ENCODE assay signal across 27 cellular contexts in the genomic region with DNA sequence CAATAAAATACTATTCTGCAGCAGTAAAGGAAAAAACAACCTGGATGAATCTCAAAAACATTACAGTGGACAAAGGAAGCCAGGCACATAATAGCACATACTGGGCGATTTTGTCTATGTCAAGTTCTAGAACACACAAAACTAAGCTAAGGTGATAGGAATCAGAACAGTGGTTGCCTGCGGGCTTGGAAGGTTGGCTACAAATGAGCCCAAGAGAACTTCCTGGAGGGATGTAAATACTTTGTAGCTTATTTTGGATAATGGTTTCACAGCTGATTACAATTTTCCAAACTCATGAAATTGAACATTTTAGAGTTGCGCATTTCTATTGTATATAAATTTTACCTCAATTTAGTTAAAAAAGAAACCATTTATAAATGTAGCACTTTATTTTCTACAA.
"Had no signal": no experiment of that assay in that cellular context is flagged by ENCODE, and none has a peak within 500 bp of the region (broad histone marks: within the 10 kb centered on the region; RNA-seq: fewer than 3 reads in every experiment).

No MANE protein-coding gene starts in this region.

- H3K36me3 Mint-ChIP-seq: immature natural killer cell, mesothelial cell of epicardium, naive B cell had no signal

- H3K27ac ChIP-seq: colonic mucosa, epithelial cell of prostate, foreskin keratinocyte, gastroesophageal sphincter, heart left ventricle, hepatocyte, left lung, lower lobe of right lung had no signal

- H3K27ac Mint-ChIP-seq: dendritic cell treated with granulocyte-macrophage colony-stimulating factor and Interleukin-4, amounts not matched to agents 40 ng/mL and 50 ng/mL, for 4 days; effector memory CD8-positive, alpha-beta T cell; endodermal cell; immature natural killer cell; mesothelial cell of epicardium; naive B cell; naive thymus-derived CD8-positive, alpha-beta T cell had no signal

- DNase-seq: colonic mucosa; cortex of kidney; effector CD8-positive, alpha-beta T cell; effector memory CD8-positive, alpha-beta T cell; endodermal cell; erythroblast; foreskin keratinocyte; heart left ventricle; hypothalamus; immature natural killer cell; islet precursor cell; left cardiac atrium; left lung; left ventricle myocardium superior; lower lobe of right lung; mesenchymal stem cell; mucosa of descending colon; naive B cell; naive thymus-derived CD8-positive, alpha-beta T cell had no signal

- H3K4me3 ChIP-seq: colonic mucosa, gastroesophageal sphincter, heart left ventricle, hepatocyte, left lung, lower lobe of right lung, mucosa of descending colon had no signal

- H3K4me3 Mint-ChIP-seq: dendritic cell treated with granulocyte-macrophage colony-stimulating factor and Interleukin-4, amounts not matched to agents 40 ng/mL and 50 ng/mL, for 4 days; effector memory CD8-positive, alpha-beta T cell; endodermal cell; immature natural killer cell; mesothelial cell of epicardium; naive B cell; naive thymus-derived CD8-positive, alpha-beta T cell had no signal

- ATAC-seq: effector memory CD8-positive, alpha-beta T cell; esophagus mucosa; foreskin keratinocyte; gastroesophageal sphincter; heart left ventricle; left cardiac atrium; left lung; lower lobe of right lung; mucosa of descending colon; naive thymus-derived CD8-positive, alpha-beta T cell had no signal

- H3K9me3 Mint-ChIP-seq: dendritic cell treated with granulocyte-macrophage colony-stimulating factor and Interleukin-4, amounts not matched to agents 40 ng/mL and 50 ng/mL, for 4 days; effector memory CD8-positive, alpha-beta T cell had no signal

- FAIRE-seq: endometrium, frontal cortex had no signal

- H3K36me3 ChIP-seq: colonic mucosa, gastroesophageal sphincter, heart left ventricle, left lung, lower lobe of right lung had no signal

- H3K4me1 ChIP-seq: colonic mucosa, foreskin keratinocyte, left lung, lower lobe of right lung had no signal

- H3K4me1 Mint-ChIP-seq: immature natural killer cell; naive B cell; naive thymus-derived CD8-positive, alpha-beta T cell had no signal

- H3K27me3 ChIP-seq: colonic mucosa had no signal

- H3K9me3 ChIP-seq: colonic mucosa, lower lobe of right lung, mucosa of descending colon had no signal
